8 cellular contexts compared by ENCODE assay signal in the genomic region with DNA sequence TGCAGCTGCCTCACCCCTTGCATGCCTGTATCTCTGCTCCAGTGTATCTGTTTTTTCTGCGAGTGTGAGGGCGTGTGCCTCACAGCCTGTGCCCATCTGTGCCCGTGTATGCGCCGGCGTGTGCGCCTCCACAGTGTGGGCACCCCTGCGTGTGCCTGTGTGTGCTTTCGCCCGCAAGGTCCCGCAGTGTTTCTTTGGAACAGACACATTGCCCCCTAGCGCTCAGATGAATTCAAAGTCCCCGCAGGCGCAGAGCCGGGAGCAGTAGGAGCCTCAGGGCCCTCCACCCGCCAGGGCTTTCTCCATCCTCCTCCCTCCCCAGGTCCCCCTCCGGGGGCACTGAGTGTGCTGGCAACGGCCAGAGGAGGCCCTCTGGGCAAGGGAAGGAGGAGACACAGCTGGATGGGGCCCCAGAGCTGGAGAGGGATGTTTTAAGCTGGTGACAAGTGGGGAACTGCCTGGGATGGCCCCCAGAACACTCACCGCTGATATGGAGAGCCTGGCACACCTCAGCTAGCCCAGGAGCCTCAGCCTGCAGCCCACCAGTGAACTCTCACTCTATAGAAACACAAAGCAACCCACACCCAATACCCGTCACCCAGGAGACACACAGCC. TPM values are rescaled to one million over a fixed set of nuclear protein-coding genes. Genes with fewer than 3 reads are reported as not detected.
A peak's percentile ranks its signal among the peaks of the same experiment; 100 is the strongest.
DNase-seq lines count a peak whose midpoint lies in the region; ATAC-seq and TF ChIP-seq lines count a peak whose summit lies in the region.

No MANE protein-coding gene starts in this region.

- in situ Hi-C loops in HAP-1 (cut with MboI; ENCODE audit: low sequenced_read_pairs): loop anchor here (5.0 to 10.0 kb wide), 2 partner anchors 397 to 1050 kb away; no protein-coding TSS in a partner anchor

- no peaks in the 10 kb centered on the region for H4K20me1 ChIP-seq in osteoblast (ENCODE audit: insufficient read depth, low read length)

- ATAC-seq in activated T-helper 17 cell treated with anti-CD3 and anti-CD28 coated beads, Interleukin-2, amount 50 U/mL, for 72 hours (replicated peaks): peak; percentile 53
- peak; percentile 54 for ATAC-seq in foreskin keratinocyte
- no peak for ATAC-seq in GM18909 (IDR thresholded peaks at IDR 0.05; ENCODE audit: poor library complexity, unreplicated experiment)
- no peak for ATAC-seq in GM19452 (IDR thresholded peaks at IDR 0.05; ENCODE audit: unreplicated experiment)

- H3K4me2 ChIP-seq in osteoblast (ENCODE audit: insufficient read depth, low read length): no peak overlapping the region

- H3K27ac ChIP-seq in foreskin keratinocyte: no peak overlapping the region
- H3K27ac ChIP-seq in osteoblast (ENCODE audit: low read depth, low read length): no peak overlapping the region

- TF ChIP-seq CTCF in foreskin keratinocyte (conservative IDR thresholded peaks at IDR 0.05) (peak; percentile 81), osteoblast (IDR thresholded peaks at IDR 0.05; ENCODE audit: extremely low read depth, low read depth, low read length) (peak; percentile 69)

- DNase-seq in C1 segment of cervical spinal cord (lab: John Stamatoyannopoulos, UW): peak in 10 of 14 donors; percentile 13 to 59 (median 36)
- DNase-seq in HAP-1 (ENCODE audit: low spot score in 2 of 2): peak; percentile 40 to 84
- DNase-seq in NOMO-1 treated with dmso at 0.1 percent for 144 hours (lab: John Stamatoyannopoulos, UW; ENCODE audit: unreplicated experiment): peak; percentile 25
- peak in 1 of 2 donors; percentile 47 for DNase-seq in foreskin keratinocyte
- peak; percentile 98 for DNase-seq in osteoblast (ENCODE audit: insufficient read length, low spot score, missing footprints)

- H3K4me3 Mint-ChIP-seq in activated T-helper 17 cell treated with anti-CD3 and anti-CD28 coated beads, Interleukin-2, amount 50 U/mL, for 72 hours: no peak overlapping the region

- peaks cover 4% of the 10 kb centered on the region for H3K4me1 ChIP-seq in HAP-1
- peaks cover 9% of the 10 kb centered on the region for H3K4me1 ChIP-seq in foreskin keratinocyte
- H3K4me1 ChIP-seq in osteoblast (ENCODE audit: insufficient read depth, low read length): no peaks in the 10 kb centered on the region

- H3K4me3 ChIP-seq in HAP-1 (no peak overlapping the region), osteoblast (ENCODE audit: insufficient read depth, low read length) (no peak overlapping the region)

- no peaks in the 10 kb centered on the region for H3K36me3 ChIP-seq in HAP-1 (replicated peaks)
- H3K36me3 ChIP-seq in osteoblast (ENCODE audit: insufficient read depth, low read length): no peaks in the 10 kb centered on the region

- no peaks in the 10 kb centered on the region for H3K9me3 ChIP-seq in HAP-1
- H3K9me3 ChIP-seq in osteoblast (ENCODE audit: low read depth, low read length): no peaks in the 10 kb centered on the region

- H3K79me2 ChIP-seq in osteoblast (ENCODE audit: insufficient read depth, low read length): no peaks in the 10 kb centered on the region

- H3K27ac Mint-ChIP-seq in activated T-helper 17 cell treated with anti-CD3 and anti-CD28 coated beads, Interleukin-2, amount 50 U/mL, for 72 hours: no peak overlapping the region

- H3K27me3 Mint-ChIP-seq in activated T-helper 17 cell treated with anti-CD3 and anti-CD28 coated beads, Interleukin-2, amount 50 U/mL, for 72 hours: peaks cover 17% of the 10 kb centered on the region

- H3K4me1 Mint-ChIP-seq in activated T-helper 17 cell treated with anti-CD3 and anti-CD28 coated beads, Interleukin-2, amount 50 U/mL, for 72 hours: peaks cover 6% of the 10 kb centered on the region

- H3K36me3 Mint-ChIP-seq in activated T-helper 17 cell treated with anti-CD3 and anti-CD28 coated beads, Interleukin-2, amount 50 U/mL, for 72 hours (ENCODE audit: low read depth): no peaks in the 10 kb centered on the region

- no peaks in the 10 kb centered on the region for H3K27me3 ChIP-seq in HAP-1 (ENCODE audit: low read depth)
- H3K27me3 ChIP-seq in foreskin keratinocyte: peaks cover 4% of the 10 kb centered on the region
- peaks cover 21% of the 10 kb centered on the region for H3K27me3 ChIP-seq in osteoblast (ENCODE audit: insufficient read depth, low read length)

- H2AFZ ChIP-seq in osteoblast (ENCODE audit: low read length): no peak overlapping the region

- no peaks in the 10 kb centered on the region for H3K9me3 Mint-ChIP-seq in activated T-helper 17 cell treated with anti-CD3 and anti-CD28 coated beads, Interleukin-2, amount 50 U/mL, for 72 hours

RNA-seq across cellular contexts. Expression of a gene that starts 3.2 kb away (rescaled TPM):
- total RNA-seq in activated T-helper 17 cell treated with anti-CD3 and anti-CD28 coated beads, Interleukin-2, amount 50 U/mL, for 72 hours: under 1 TPM; 0.13 TPM
- 10.7 and 12.0 TPM in 2 replicates for total RNA-seq in foreskin keratinocyte
- polyA plus RNA-seq in foreskin keratinocyte: 4.2 and 4.6 TPM in 2 replicates
- 4.7 and 6.2 TPM in 2 replicates for total RNA-seq in osteoblast

Comparison
In these comparisons a context has a peak if more than half of its experiments do, and no peak if none do; other contexts are left out.
1. ATAC-seq: peak in activated T-helper 17 cell treated with anti-CD3 and anti-CD28 coated beads, Interleukin-2, amount 50 U/mL, for 72 hours (single experiment) and foreskin keratinocyte (single experiment); none in GM18909 (single experiment) and GM19452 (single experiment).